ENCODE assay signal across 14 cellular contexts in the genomic region with DNA sequence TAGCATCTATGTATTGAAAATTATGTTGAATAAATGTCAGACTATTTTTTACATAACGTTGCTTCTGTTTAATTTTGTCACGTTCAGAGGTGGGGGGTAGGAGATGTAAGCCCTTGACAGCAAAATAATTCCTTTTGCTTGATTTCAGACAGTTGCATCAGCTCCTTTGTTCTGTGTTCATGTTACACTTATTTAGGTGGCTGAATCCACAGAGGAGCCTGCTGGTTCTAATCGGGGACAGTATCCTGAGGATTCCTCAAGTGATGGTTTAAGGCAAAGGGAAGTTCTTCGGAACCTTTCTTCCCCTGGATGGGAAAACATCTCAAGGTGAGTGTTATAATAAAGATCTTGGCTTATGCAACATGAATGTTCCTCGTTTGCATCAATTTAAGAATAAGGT. TPM values are rescaled to one million over a fixed set of nuclear protein-coding genes. Genes with fewer than 3 reads are reported as not detected.
DNase-seq lines count a peak whose midpoint lies in the region; ATAC-seq and TF ChIP-seq lines count a peak whose summit lies in the region.
"Had no signal": no experiment of that assay in that cellular context is flagged by ENCODE, and none has a peak within 500 bp of the region (broad histone marks: within the 10 kb centered on the region; RNA-seq: fewer than 3 reads in every experiment).

No MANE protein-coding gene starts in this region.

- H3K9me3 ChIP-seq in CD4-positive, alpha-beta T cell (ENCODE audit: control insufficient read depth, low read length) = no peaks in the 10 kb centered on the region
- H3K9me3 ChIP-seq in GM23248 (ENCODE audit: low read depth) (no peaks in the 10 kb centered on the region), mesenchymal stem cell (ENCODE audit: control insufficient read depth, low read length) (no peaks in the 10 kb centered on the region)
- H3K9me3 ChIP-seq: ascending aorta, HAP-1, prostate gland had no signal

- no peak overlapping the region for H2BK12ac ChIP-seq in mesenchymal stem cell (ENCODE audit: low read length in 2 of 2)

- H4K20me1 ChIP-seq in GM23248 (ENCODE audit: insufficient read depth) = peaks cover 36% of the 10 kb centered on the region

- no peak for TF ChIP-seq CTCF in CD4-positive, alpha-beta T cell (IDR thresholded peaks at IDR 0.05)

- no peaks in the 10 kb centered on the region for H3K9me3 Mint-ChIP-seq in CD4-positive, alpha-beta T cell
- H3K9me3 Mint-ChIP-seq in activated CD4-positive, alpha-beta memory T cell treated with anti-CD3 and anti-CD28 coated beads, Interleukin-2, amount 10 ng/mL, durations not matched to agents 7 days and 5 days = no peaks in the 10 kb centered on the region
- no peaks in the 10 kb centered on the region for H3K9me3 Mint-ChIP-seq in effector memory CD8-positive, alpha-beta T cell

- peaks cover 69% of the 10 kb centered on the region for H3K4me1 Mint-ChIP-seq in CD4-positive, alpha-beta T cell (ENCODE audit: low read depth)
- H3K4me1 Mint-ChIP-seq in activated CD4-positive, alpha-beta memory T cell treated with anti-CD3 and anti-CD28 coated beads, Interleukin-2, amount 10 ng/mL, durations not matched to agents 7 days and 5 days = peaks cover 67% of the 10 kb centered on the region
- H3K4me1 Mint-ChIP-seq in effector memory CD8-positive, alpha-beta T cell (ENCODE audit: low read depth in 2 of 2) = peaks cover 41 to 68% of the 10 kb centered on the region in 2 donors

- H3K27ac ChIP-seq in CD4-positive, alpha-beta T cell (ENCODE audit: low read depth, low read length) = no peak overlapping the region
- H3K27ac ChIP-seq in GM23248 = peak overlapping the region; percentile 41
- H3K27ac ChIP-seq in mesenchymal stem cell (ENCODE audit: low read length, poor library complexity, severe bottlenecking) = no peak overlapping the region
- H3K27ac ChIP-seq: ascending aorta had no signal

- H3K27me3 Mint-ChIP-seq in CD4-positive, alpha-beta T cell = no peaks in the 10 kb centered on the region
- no peaks in the 10 kb centered on the region for H3K27me3 Mint-ChIP-seq in activated CD4-positive, alpha-beta memory T cell treated with anti-CD3 and anti-CD28 coated beads, Interleukin-2, amount 10 ng/mL, durations not matched to agents 7 days and 5 days
- H3K27me3 Mint-ChIP-seq in effector memory CD8-positive, alpha-beta T cell = no peaks in the 10 kb centered on the region

- H3K79me1 ChIP-seq in mesenchymal stem cell (replicated peaks; ENCODE audit: low read length, poor library complexity, severe bottlenecking) = peaks cover 22% of the 10 kb centered on the region

- peaks cover 92% of the 10 kb centered on the region for H3K36me3 Mint-ChIP-seq in CD4-positive, alpha-beta T cell (ENCODE audit: low read depth)
- H3K36me3 Mint-ChIP-seq in activated CD4-positive, alpha-beta memory T cell treated with anti-CD3 and anti-CD28 coated beads, Interleukin-2, amount 10 ng/mL, durations not matched to agents 7 days and 5 days (ENCODE audit: low read depth) = peaks cover 89% of the 10 kb centered on the region
- peaks cover 96% of the 10 kb centered on the region for H3K36me3 Mint-ChIP-seq in effector memory CD8-positive, alpha-beta T cell (ENCODE audit: insufficient read depth)

- in situ Hi-C loops in GM23248 (cut with MboI) = no loop called here

- H3F3A ChIP-seq in GM23248 (ENCODE audit: insufficient read depth) = peaks cover 80% of the 10 kb centered on the region

- no peak overlapping the region for H2BK15ac ChIP-seq in mesenchymal stem cell (ENCODE audit: low read depth, poor library complexity, severe bottlenecking)

- no peaks in the 10 kb centered on the region for H3K9me2 ChIP-seq in GM23248 (ENCODE audit: insufficient read depth)

- peak overlapping the region; percentile 100 for H3K9ac ChIP-seq in GM23248
- peak overlapping the region; percentile 98 for H3K9ac ChIP-seq in mesenchymal stem cell (ENCODE audit: low read length)

- intact Hi-C loops in CD4-positive, alpha-beta T cell (cut with DNase I, micrococcal nuclease) = loop anchor here in 1 of 2 experiments (10.0 kb wide), 4 partner anchors 212 to 798 kb away; a partner anchor contains a TSS
- intact Hi-C loops in posterior vena cava (cut with DNase I) = loop anchor here in 1 of 2 donors (5.0 kb wide), 1 partner anchor 481 kb away; no protein-coding TSS in a partner anchor

- H3K27me3 ChIP-seq in CD4-positive, alpha-beta T cell (ENCODE audit: control insufficient read depth, insufficient read depth, low read length) = no peaks in the 10 kb centered on the region
- no peaks in the 10 kb centered on the region for H3K27me3 ChIP-seq in GM23248 (replicated peaks; ENCODE audit: insufficient read depth)
- no peaks in the 10 kb centered on the region for H3K27me3 ChIP-seq in mesenchymal stem cell (ENCODE audit: control insufficient read depth in 1 of 2, insufficient read depth in 1 of 2, low read length in 2 of 2)
- H3K27me3 ChIP-seq: ascending aorta had no signal

- H2AFZ ChIP-seq in GM23248 (no peak overlapping the region), mesenchymal stem cell (ENCODE audit: low read depth, low read length) (no peak overlapping the region)

- H3K4me3 Mint-ChIP-seq in CD4-positive, alpha-beta T cell = no peak overlapping the region
- H3K4me3 Mint-ChIP-seq in activated CD4-positive, alpha-beta memory T cell treated with anti-CD3 and anti-CD28 coated beads, Interleukin-2, amount 10 ng/mL, durations not matched to agents 7 days and 5 days = peak overlapping the region; percentile 98
- H3K4me3 Mint-ChIP-seq in effector memory CD8-positive, alpha-beta T cell = peak overlapping the region in 1 of 2 donors; percentile 37

- H3K4me1 ChIP-seq in GM23248 (ENCODE audit: insufficient read depth) (peaks cover 31% of the 10 kb centered on the region), mesenchymal stem cell (ENCODE audit: control insufficient read depth, insufficient read depth, low read depth, low read length) (peaks cover 2% of the 10 kb centered on the region)
- H3K4me1 ChIP-seq: prostate gland had no signal

- no peak overlapping the region for H4K91ac ChIP-seq in mesenchymal stem cell (ENCODE audit: low read length)

- POLR2A ChIA-PET in CD4-positive, alpha-beta T cell (lab: Charles Lee) = interaction anchor here (1.2 to 1.7 kb wide), 3 partner anchors 53 to 250 kb away, joined by 3 to 4 read pairs (median 3); a partner anchor contains a TSS
- POLR2A ChIA-PET in activated CD4-positive, alpha-beta memory T cell treated with anti-CD3 and anti-CD28 coated beads, Interleukin-2, amount 10 ng/mL, durations not matched to agents 7 days and 5 days (lab: Charles Lee) = interaction anchor here (1.3 to 6.8 kb wide), 5 partner anchors 9 to 67 kb away, joined by 3 to 100 read pairs (median 7); a partner anchor contains a TSS

- H3K23ac ChIP-seq in mesenchymal stem cell (ENCODE audit: low read length in 2 of 2) = no peak overlapping the region

- H2BK120ac ChIP-seq in mesenchymal stem cell (ENCODE audit: low read depth, low read length) = no peak overlapping the region

- no peak overlapping the region for H2AK5ac ChIP-seq in mesenchymal stem cell (ENCODE audit: low read length, severe bottlenecking)

- CTCF ChIA-PET in CD4-positive, alpha-beta T cell (lab: Charles Lee) = no interaction called here
- CTCF ChIA-PET in activated CD4-positive, alpha-beta memory T cell treated with anti-CD3 and anti-CD28 coated beads, Interleukin-2, amount 10 ng/mL, durations not matched to agents 7 days and 5 days (lab: Charles Lee) = interaction anchor here (1.3 kb wide), 1 partner anchor 18 kb away, joined by 3 read pairs; no protein-coding TSS in a partner anchor

- H4K8ac ChIP-seq in mesenchymal stem cell (ENCODE audit: low read length) = no peak overlapping the region

- 79 to 80% methylated on average over 5 of the region's 5 CpGs for WGBS in GM23248 (ENCODE audit: low coverage in 1 of 2, low lambda C conversion rate in 2 of 2, missing lambda C conversion rate in 2 of 2), 2 experiments
- WGBS in mesenchymal stem cell = 92% methylated on average over 4 of the region's 5 CpGs

- H3K18ac ChIP-seq in mesenchymal stem cell (ENCODE audit: low read depth in 1 of 2, low read length in 2 of 2) = no peak overlapping the region

- no peak for DNase-seq in CD4-positive, alpha-beta T cell
- DNase-seq in GM23248 (peak; percentile 50), mesenchymal stem cell (peak; percentile 29), SIG-M5 (lab: John Stamatoyannopoulos, UW) (no peak), posterior vena cava (ENCODE audit: low spot score) (no peak)
- no peak for DNase-seq in activated CD4-positive, alpha-beta memory T cell treated with anti-CD3 and anti-CD28 coated beads, Interleukin-2, amount 10 ng/mL, durations not matched to agents 7 days and 5 days
- no peak for DNase-seq in effector memory CD8-positive, alpha-beta T cell
- DNase-seq: islet precursor cell, MV-4-11 had no signal

- H3K14ac ChIP-seq in mesenchymal stem cell (ENCODE audit: low read length in 2 of 2) = no peak overlapping the region

- no peak overlapping the region for H2BK5ac ChIP-seq in mesenchymal stem cell (ENCODE audit: low read depth, low read length, poor library complexity, severe bottlenecking)

- peaks cover 94% of the 10 kb centered on the region for H3K79me2 ChIP-seq in GM23248 (ENCODE audit: insufficient read depth)

- H3K4me3 ChIP-seq in GM23248 = peak overlapping the region; percentile 98
- H3K4me3 ChIP-seq in mesenchymal stem cell (ENCODE audit: insufficient read depth in 1 of 2, low read depth in 1 of 2, low read length in 2 of 2) = no peak overlapping the region
- H3K4me3 ChIP-seq: HAP-1 had no signal

- no peak for ATAC-seq in CD4-positive, alpha-beta T cell (ENCODE audit: poor library complexity)
- ATAC-seq in effector memory CD8-positive, alpha-beta T cell (replicated peaks) = no peak
- no peak for ATAC-seq in GM19452 (IDR thresholded peaks at IDR 0.05; ENCODE audit: unreplicated experiment)
- ATAC-seq: activated CD4-positive, CD25-positive, alpha-beta regulatory T cell treated with anti-CD3 and anti-CD28 coated beads, Interleukin-2, amount 50 U/mL, for 24 hours had no signal

- H3K27ac Mint-ChIP-seq in CD4-positive, alpha-beta T cell = peak overlapping the region; percentile 96
- H3K27ac Mint-ChIP-seq in activated CD4-positive, alpha-beta memory T cell treated with anti-CD3 and anti-CD28 coated beads, Interleukin-2, amount 10 ng/mL, durations not matched to agents 7 days and 5 days = peak overlapping the region; percentile 18
- peak overlapping the region in 1 of 2 donors; percentile 89 for H3K27ac Mint-ChIP-seq in effector memory CD8-positive, alpha-beta T cell

- H3K36me3 ChIP-seq in GM23248 (ENCODE audit: low read depth) (peaks cover 74% of the 10 kb centered on the region), mesenchymal stem cell (ENCODE audit: control insufficient read depth in 1 of 2, insufficient read depth in 2 of 2, low read depth in 1 of 2, low read length in 2 of 2) (peaks cover 30 to 70% of the 10 kb centered on the region in 2 experiments)

- H3K4me2 ChIP-seq in GM23248 (ENCODE audit: unreplicated experiment) (peak overlapping the region; percentile 96), mesenchymal stem cell (ENCODE audit: low read length, poor library complexity, severe bottlenecking) (no peak overlapping the region)

- no peak overlapping the region for H3K4ac ChIP-seq in mesenchymal stem cell (ENCODE audit: low read depth in 1 of 2, low read length in 2 of 2)

RNA-seq across cellular contexts. Expression of a gene that starts 4.5 kb away (rescaled TPM):
- 100 to 1,000 TPM; 217 to 227 TPM for total RNA-seq in CD4-positive, alpha-beta T cell
- total RNA-seq in GM23248 (2014; rRNA removed; shearing (Covaris generic)) = 218 TPM in 2 replicates
- 299 and 302 TPM in 2 replicates for polyA plus RNA-seq in GM23248 (2016; fragmentation: Nextera tagmentation; extraction: Ambion mirVana)
- 100 to 1,000 TPM; 166 to 171 TPM for total RNA-seq in activated CD4-positive, alpha-beta memory T cell treated with anti-CD3 and anti-CD28 coated beads, Interleukin-2, amount 10 ng/mL, durations not matched to agents 7 days and 5 days
- 93.8 TPM for polyA plus RNA-seq in mesenchymal stem cell (2013, experiment 1 of 2)
- 94.5 TPM for polyA plus RNA-seq in mesenchymal stem cell (2013, experiment 2 of 2)
- total RNA-seq in posterior vena cava = 100 to 1,000 TPM in 1 of 2 donors, 10 to 100 TPM in 1; 99.7 to 106 TPM

RNA-seq across cellular contexts. Expression of a gene that starts 25.3 kb away (rescaled TPM):
- total RNA-seq in CD4-positive, alpha-beta T cell = not detected
- total RNA-seq in GM23248 (2014; rRNA removed; shearing (Covaris generic)) = not detected in 2 replicates
- polyA plus RNA-seq in GM23248 (2016; fragmentation: Nextera tagmentation; extraction: Ambion mirVana) = not detected in 2 replicates
- total RNA-seq in activated CD4-positive, alpha-beta memory T cell treated with anti-CD3 and anti-CD28 coated beads, Interleukin-2, amount 10 ng/mL, durations not matched to agents 7 days and 5 days = not detected
- not detected for polyA plus RNA-seq in mesenchymal stem cell (2013, experiment 1 of 2)
- polyA plus RNA-seq in mesenchymal stem cell (2013, experiment 2 of 2) = 0.03 TPM
- total RNA-seq in posterior vena cava = under 1 TPM in 1 of 2 donors, not detected in 1; 0.60 TPM
- total RNA-seq: ascending aorta had no signal

RNA-seq across cellular contexts. Expression of a gene that starts 52.9 kb away (rescaled TPM):
- total RNA-seq in CD4-positive, alpha-beta T cell = 100 to 1,000 TPM; 424 to 434 TPM
- 17.1 and 23.8 TPM in 2 replicates for total RNA-seq in GM23248 (2014; rRNA removed; shearing (Covaris generic))
- 9.3 and 10.6 TPM in 2 replicates for polyA plus RNA-seq in GM23248 (2016; fragmentation: Nextera tagmentation; extraction: Ambion mirVana)
- 100 to 1,000 TPM; 259 to 263 TPM for total RNA-seq in activated CD4-positive, alpha-beta memory T cell treated with anti-CD3 and anti-CD28 coated beads, Interleukin-2, amount 10 ng/mL, durations not matched to agents 7 days and 5 days
- polyA plus RNA-seq in mesenchymal stem cell (2013, experiment 1 of 2) = 10.4 TPM
- 10.5 TPM for polyA plus RNA-seq in mesenchymal stem cell (2013, experiment 2 of 2)
- 10 to 100 TPM; 37.8 to 53.2 TPM for total RNA-seq in posterior vena cava

Comparison
In these comparisons a context has a peak if more than half of its experiments do, and no peak if none do; other contexts are left out.
1. DNase-seq: peak in GM23248 (single experiment) and mesenchymal stem cell (single experiment); none in CD4-positive, alpha-beta T cell (0 of 10), activated CD4-positive, alpha-beta memory T cell treated with anti-CD3 and anti-CD28 coated beads, Interleukin-2, amount 10 ng/mL, durations not matched to agents 7 days and 5 days (single experiment), SIG-M5 (single experiment), effector memory CD8-positive, alpha-beta T cell (0 of 3) and posterior vena cava (single experiment).
2. RNA of a gene that starts 52.9 kb away (total RNA-seq): 424 to 434 TPM in CD4-positive, alpha-beta T cell and 259 to 263 TPM in activated CD4-positive, alpha-beta memory T cell treated with anti-CD3 and anti-CD28 coated beads, Interleukin-2, amount 10 ng/mL, durations not matched to agents 7 days and 5 days; 37.8 to 53.2 TPM in posterior vena cava and 17.1 to 23.8 TPM in GM23248; every median in the first group is over 4 times any median in the second.